ENCODE assay signal across 16 cellular contexts in genomic region chr5:91123291-91123690, GRCh38.
"Had no signal": no experiment of that assay in that cellular context is flagged by ENCODE, and none has a peak within 500 bp of the region (broad histone marks: within the 10 kb centered on the region; RNA-seq: fewer than 3 reads in every experiment).

No MANE protein-coding gene starts in this region.

- ATAC-seq: activated CD8-positive, alpha-beta T cell treated with anti-CD3 and anti-CD28 coated beads, Interleukin-2, amount 10 ng/mL, durations not matched to agents 7 days and 5 days; activated T-cell treated with anti-CD3 and anti-CD28 coated beads, Interleukin-2, amount 50 U/mL, for 4 hours; natural killer cell had no signal

- H3K79me2 ChIP-seq: parathyroid adenoma had no signal

- DNase-seq: activated CD4-positive, alpha-beta T cell treated with anti-CD3 and anti-CD28 coated beads, Interleukin-2, amount 10 ng/mL, durations not matched to agents 7 days and 5 days; activated CD4-positive, CD25-positive, alpha-beta regulatory T cell; activated CD8-positive, alpha-beta T cell treated with anti-CD3 and anti-CD28 coated beads, Interleukin-2, amount 10 ng/mL, durations not matched to agents 7 days and 5 days; activated naive CD4-positive, alpha-beta T cell treated with anti-CD3 and anti-CD28 coated beads for 36 hours; activated T-cell treated with anti-CD3 and anti-CD28 coated beads, Interleukin-2, amount 50 U/mL, for 4 hours; aorta; effector CD4-positive, alpha-beta T cell; immature natural killer cell; kidney glomerular epithelial cell; natural killer cell; right lobe of liver; spleen; stimulated activated naive CD4-positive, alpha-beta T cell; T1000; upper lobe of left lung had no signal

- H3K27ac ChIP-seq: parathyroid adenoma had no signal

- H3K4me1 ChIP-seq: right lobe of liver had no signal

- H3K4me3 ChIP-seq: right lobe of liver, spleen, upper lobe of left lung had no signal

- H2AFZ ChIP-seq: parathyroid adenoma had no signal

- H3K27me3 ChIP-seq: right lobe of liver, spleen, upper lobe of left lung had no signal

- H3K9me3 ChIP-seq: right lobe of liver, spleen, upper lobe of left lung had no signal

- H3K9ac ChIP-seq: parathyroid adenoma had no signal

- H3K36me3 ChIP-seq: right lobe of liver, spleen, upper lobe of left lung had no signal
